Comparison of ENCODE assay signal across 1 cellular context in the genomic region with DNA sequence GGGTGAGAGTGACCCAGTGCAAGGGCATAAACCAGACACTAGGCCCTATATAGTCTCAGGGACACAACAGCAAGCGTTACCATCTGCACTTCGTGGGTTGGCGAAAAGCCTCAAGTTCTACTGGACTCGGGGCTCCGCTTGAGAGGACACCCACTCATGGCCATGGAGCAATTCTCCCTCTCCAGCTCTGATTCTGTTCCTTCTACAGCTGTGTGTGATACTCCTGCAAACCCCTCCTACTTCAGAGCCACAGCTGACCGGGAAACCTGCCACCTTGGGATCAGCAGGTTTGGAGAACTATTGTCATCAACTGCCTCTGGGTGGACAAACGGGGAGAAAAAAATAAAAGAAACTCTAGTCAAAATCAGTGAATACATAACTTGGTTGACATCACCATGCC.
TF ChIP-seq lines count a peak whose summit lies in the region.

No MANE protein-coding gene starts in this region.

TF ChIP-seq in GM23338, 12 proteins besides CTCF, POLR2A, EP300 and RAD21 (continued from another document):
- TF ChIP-seq, protein P1, sequence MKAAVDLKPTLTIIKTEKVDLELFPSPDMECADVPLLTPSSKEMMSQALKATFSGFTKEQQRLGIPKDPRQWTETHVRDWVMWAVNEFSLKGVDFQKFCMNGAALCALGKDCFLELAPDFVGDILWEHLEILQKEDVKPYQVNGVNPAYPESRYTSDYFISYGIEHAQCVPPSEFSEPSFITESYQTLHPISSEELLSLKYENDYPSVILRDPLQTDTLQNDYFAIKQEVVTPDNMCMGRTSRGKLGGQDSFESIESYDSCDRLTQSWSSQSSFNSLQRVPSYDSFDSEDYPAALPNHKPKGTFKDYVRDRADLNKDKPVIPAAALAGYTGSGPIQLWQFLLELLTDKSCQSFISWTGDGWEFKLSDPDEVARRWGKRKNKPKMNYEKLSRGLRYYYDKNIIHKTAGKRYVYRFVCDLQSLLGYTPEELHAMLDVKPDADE (IDR thresholded peaks at IDR 0.05): no peak
- TF ChIP-seq JUNB (IDR thresholded peaks at IDR 0.05; ENCODE audit: unreplicated experiment): no peak
- TF ChIP-seq EZH2phosphoT487 (IDR thresholded peaks at IDR 0.05; ENCODE audit: unreplicated experiment): no peak
- TF ChIP-seq, protein P2, sequence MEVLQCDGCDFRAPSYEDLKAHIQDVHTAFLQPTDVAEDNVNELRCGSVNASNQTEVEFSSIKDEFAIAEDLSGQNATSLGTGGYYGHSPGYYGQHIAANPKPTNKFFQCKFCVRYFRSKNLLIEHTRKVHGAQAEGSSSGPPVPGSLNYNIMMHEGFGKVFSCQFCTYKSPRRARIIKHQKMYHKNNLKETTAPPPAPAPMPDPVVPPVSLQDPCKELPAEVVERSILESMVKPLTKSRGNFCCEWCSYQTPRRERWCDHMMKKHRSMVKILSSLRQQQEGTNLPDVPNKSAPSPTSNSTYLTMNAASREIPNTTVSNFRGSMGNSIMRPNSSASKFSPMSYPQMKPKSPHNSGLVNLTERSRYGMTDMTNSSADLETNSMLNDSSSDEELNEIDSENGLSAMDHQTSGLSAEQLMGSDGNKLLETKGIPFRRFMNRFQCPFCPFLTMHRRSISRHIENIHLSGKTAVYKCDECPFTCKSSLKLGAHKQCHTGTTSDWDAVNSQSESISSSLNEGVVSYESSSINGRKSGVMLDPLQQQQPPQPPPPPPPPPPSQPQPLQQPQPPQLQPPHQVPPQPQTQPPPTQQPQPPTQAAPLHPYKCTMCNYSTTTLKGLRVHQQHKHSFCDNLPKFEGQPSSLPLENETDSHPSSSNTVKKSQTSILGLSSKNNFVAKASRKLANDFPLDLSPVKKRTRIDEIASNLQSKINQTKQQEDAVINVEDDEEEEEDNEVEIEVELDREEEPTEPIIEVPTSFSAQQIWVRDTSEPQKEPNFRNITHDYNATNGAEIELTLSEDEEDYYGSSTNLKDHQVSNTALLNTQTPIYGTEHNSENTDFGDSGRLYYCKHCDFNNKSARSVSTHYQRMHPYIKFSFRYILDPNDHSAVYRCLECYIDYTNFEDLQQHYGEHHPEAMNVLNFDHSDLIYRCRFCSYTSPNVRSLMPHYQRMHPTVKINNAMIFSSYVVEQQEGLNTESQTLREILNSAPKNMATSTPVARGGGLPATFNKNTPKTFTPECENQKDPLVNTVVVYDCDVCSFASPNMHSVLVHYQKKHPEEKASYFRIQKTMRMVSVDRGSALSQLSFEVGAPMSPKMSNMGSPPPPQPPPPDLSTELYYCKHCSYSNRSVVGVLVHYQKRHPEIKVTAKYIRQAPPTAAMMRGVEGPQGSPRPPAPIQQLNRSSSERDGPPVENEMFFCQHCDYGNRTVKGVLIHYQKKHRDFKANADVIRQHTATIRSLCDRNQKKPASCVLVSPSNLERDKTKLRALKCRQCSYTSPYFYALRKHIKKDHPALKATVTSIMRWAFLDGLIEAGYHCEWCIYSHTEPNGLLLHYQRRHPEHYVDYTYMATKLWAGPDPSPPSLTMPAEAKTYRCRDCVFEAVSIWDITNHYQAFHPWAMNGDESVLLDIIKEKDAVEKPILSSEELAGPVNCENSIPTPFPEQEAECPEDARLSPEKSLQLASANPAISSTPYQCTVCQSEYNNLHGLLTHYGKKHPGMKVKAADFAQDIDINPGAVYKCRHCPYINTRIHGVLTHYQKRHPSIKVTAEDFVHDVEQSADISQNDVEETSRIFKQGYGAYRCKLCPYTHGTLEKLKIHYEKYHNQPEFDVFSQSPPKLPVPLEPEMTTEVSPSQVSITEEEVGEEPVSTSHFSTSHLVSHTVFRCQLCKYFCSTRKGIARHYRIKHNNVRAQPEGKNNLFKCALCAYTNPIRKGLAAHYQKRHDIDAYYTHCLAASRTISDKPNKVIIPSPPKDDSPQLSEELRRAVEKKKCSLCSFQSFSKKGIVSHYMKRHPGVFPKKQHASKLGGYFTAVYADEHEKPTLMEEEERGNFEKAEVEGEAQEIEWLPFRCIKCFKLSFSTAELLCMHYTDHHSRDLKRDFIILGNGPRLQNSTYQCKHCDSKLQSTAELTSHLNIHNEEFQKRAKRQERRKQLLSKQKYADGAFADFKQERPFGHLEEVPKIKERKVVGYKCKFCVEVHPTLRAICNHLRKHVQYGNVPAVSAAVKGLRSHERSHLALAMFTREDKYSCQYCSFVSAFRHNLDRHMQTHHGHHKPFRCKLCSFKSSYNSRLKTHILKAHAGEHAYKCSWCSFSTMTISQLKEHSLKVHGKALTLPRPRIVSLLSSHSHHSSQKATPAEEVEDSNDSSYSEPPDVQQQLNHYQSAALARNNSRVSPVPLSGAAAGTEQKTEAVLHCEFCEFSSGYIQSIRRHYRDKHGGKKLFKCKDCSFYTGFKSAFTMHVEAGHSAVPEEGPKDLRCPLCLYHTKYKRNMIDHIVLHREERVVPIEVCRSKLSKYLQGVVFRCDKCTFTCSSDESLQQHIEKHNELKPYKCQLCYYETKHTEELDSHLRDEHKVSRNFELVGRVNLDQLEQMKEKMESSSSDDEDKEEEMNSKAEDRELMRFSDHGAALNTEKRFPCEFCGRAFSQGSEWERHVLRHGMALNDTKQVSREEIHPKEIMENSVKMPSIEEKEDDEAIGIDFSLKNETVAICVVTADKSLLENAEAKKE (CRISPR knock-in tag; IDR thresholded peaks at IDR 0.05): no peak
- TF ChIP-seq NANOG (IDR thresholded peaks at IDR 0.05; ENCODE audit: borderline replicate concordance): no peak
- TF ChIP-seq STAT1 (IDR thresholded peaks at IDR 0.05; ENCODE audit: unreplicated experiment): no peak
- TF ChIP-seq POLR2AphosphoS5 (IDR thresholded peaks at IDR 0.05; ENCODE audit: low read depth): no peak
- TF ChIP-seq EZH2 (IDR thresholded peaks at IDR 0.05; ENCODE audit: low read depth, unreplicated experiment): no peak
- no peak for TF ChIP-seq ZNF114 (CRISPR knock-in tag; IDR thresholded peaks at IDR 0.05)
